19 cellular contexts compared by ENCODE assay signal in the genomic region with DNA sequence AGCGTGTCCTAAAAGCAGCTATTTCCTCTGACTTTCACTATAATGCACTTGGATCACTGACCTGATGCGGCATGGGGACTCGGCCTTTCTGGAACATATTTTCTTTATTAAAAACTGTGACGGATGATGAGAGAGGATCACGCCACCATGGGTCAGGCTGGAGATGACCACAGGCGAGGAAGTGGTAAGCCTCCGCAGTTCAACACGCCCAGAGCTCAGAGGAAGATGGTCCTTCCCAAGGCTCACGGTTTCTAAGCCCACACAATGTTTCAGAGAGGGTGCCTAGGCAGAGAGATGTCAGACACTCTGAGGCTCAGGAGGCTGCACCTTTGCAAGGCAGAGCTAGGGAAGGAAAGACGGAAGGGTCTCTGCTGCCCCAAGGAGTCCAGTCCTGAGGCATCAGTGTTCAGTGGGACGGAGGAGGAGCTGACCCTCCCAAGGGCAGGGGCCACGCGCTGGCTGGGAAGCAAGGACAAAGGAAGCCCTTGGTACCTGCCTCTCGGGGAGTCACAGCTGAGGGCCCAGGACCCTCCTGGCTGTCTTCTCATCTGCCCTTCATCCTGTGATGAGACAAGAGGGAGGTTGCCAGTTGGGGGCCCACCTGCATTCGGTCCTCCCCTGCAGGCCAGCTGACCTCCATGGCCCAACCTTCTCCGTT. TPM values are rescaled to one million over a fixed set of nuclear protein-coding genes. Genes with fewer than 3 reads are reported as not detected.
DNase-seq lines count a peak whose midpoint lies in the region; ATAC-seq and TF ChIP-seq lines count a peak whose summit lies in the region.
"Had no signal": no experiment of that assay in that cellular context is flagged by ENCODE, and none has a peak within 500 bp of the region (broad histone marks: within the 10 kb centered on the region; RNA-seq: fewer than 3 reads in every experiment).

No MANE protein-coding gene starts in this region.

- in situ Hi-C loops in GM13977 (cut with MboI; ENCODE audit: low pct_unique_long_range_greater_than_20kb, low sequenced_read_pairs, unreplicated experiment) = no loop called here

- CTCF ChIA-PET in Caco-2 (lab: Charles Lee) = interaction anchor here (0.7 kb wide), 1 partner anchor 34 kb away, joined by 3 read pairs; no protein-coding TSS in a partner anchor
- CTCF ChIA-PET in CD8-positive, alpha-beta T cell (lab: Charles Lee) = interaction anchor here (1.2 to 1.4 kb wide), 2 partner anchors 61 to 89 kb away, joined by 3 to 4 read pairs; no protein-coding TSS in a partner anchor

- peak; percentile 8 for DNase-seq in EL
- no peak for DNase-seq in caudate nucleus (lab: John Stamatoyannopoulos, UW)
- no peak for DNase-seq in right lobe of liver
- DNase-seq in stimulated activated naive B cell treated with anti-CD40 and anti-IgM and Interleukin-4, amounts not matched to agents 10 μg/mL and 1 μg/mL and 100 μg/mL, for 72 hours = no peak
- no peak for DNase-seq in Caco-2
- no peak for DNase-seq in CD8-positive, alpha-beta T cell
- no peak for DNase-seq in GM13977 (ENCODE audit: low spot score)
- DNase-seq: activated CD4-positive, alpha-beta memory T cell treated with anti-CD3 and anti-CD28 coated beads for 36 hours; activated naive CD8-positive, alpha-beta T cell treated with anti-CD3 and anti-CD28 coated beads for 36 hours; colonic mucosa; endodermal cell; heart right ventricle; NCI-H2171 treated with DMSO at 0.1 percent for 48 hours; NCI-H524 treated with DMSO at 0.1 percent for 48 hours; stimulated activated CD4-positive, alpha-beta T cell treated with anti-CD3 and anti-CD28 coated beads, Interleukin-1b, Interleukin-23, amount 100 ng/mL, for 48 hours had no signal

- peak overlapping the region; percentile 88 for H3K27ac ChIP-seq in caudate nucleus (ENCODE audit: low read depth, low read length)
- peak overlapping the region in 2 of 3 donors; percentile 24 to 36 for H3K27ac ChIP-seq in right lobe of liver
- no peak overlapping the region for H3K27ac ChIP-seq in CD8-positive, alpha-beta T cell (ENCODE audit: low read depth, low read length)
- H3K27ac ChIP-seq: colonic mucosa, heart right ventricle, thoracic aorta had no signal

- no peaks in the 10 kb centered on the region for H3K9me3 Mint-ChIP-seq in stimulated activated naive B cell treated with anti-CD40 and anti-IgM and Interleukin-4, amounts not matched to agents 10 μg/mL and 1 μg/mL and 100 μg/mL, for 72 hours
- H3K9me3 Mint-ChIP-seq in Caco-2 (ENCODE audit: unreplicated experiment) = no peaks in the 10 kb centered on the region
- H3K9me3 Mint-ChIP-seq in CD8-positive, alpha-beta T cell = no peaks in the 10 kb centered on the region
- H3K9me3 Mint-ChIP-seq: activated CD4-positive, alpha-beta memory T cell treated with anti-CD3 and anti-CD28 coated beads for 36 hours; activated naive CD8-positive, alpha-beta T cell treated with anti-CD3 and anti-CD28 coated beads for 36 hours; endodermal cell had no signal

- H3K9me3 ChIP-seq in right lobe of liver = no peaks in the 10 kb centered on the region
- no peaks in the 10 kb centered on the region for H3K9me3 ChIP-seq in Caco-2
- no peaks in the 10 kb centered on the region for H3K9me3 ChIP-seq in CD8-positive, alpha-beta T cell (ENCODE audit: low read length)
- H3K9me3 ChIP-seq: colonic mucosa, heart right ventricle, thoracic aorta had no signal

- TF ChIP-seq CTCF in right lobe of liver (IDR thresholded peaks at IDR 0.05) (no peak), Caco-2 (IDR thresholded peaks at IDR 0.05; ENCODE audit: insufficient read depth in 1 of 2, low read depth in 1 of 2, low read length in 1 of 2, severe bottlenecking in 1 of 2, unreplicated experiment in 1 of 2) (no peak), GM13977 (IDR thresholded peaks at IDR 0.05; ENCODE audit: extremely low read depth, insufficient read depth, missing control alignments) (no peak)
- TF ChIP-seq CTCF in CD8-positive, alpha-beta T cell (IDR thresholded peaks at IDR 0.05) = no peak

- BruUV-seq in Caco-2 (replicated peaks; lab: Mats Ljungman, UMichigan) = no TSS peak

- no peak for TF ChIP-seq POLR2A in right lobe of liver (IDR thresholded peaks at IDR 0.05)

- no peak overlapping the region for H3K4me3 Mint-ChIP-seq in stimulated activated naive B cell treated with anti-CD40 and anti-IgM and Interleukin-4, amounts not matched to agents 10 μg/mL and 1 μg/mL and 100 μg/mL, for 72 hours
- no peak overlapping the region for H3K4me3 Mint-ChIP-seq in Caco-2 (ENCODE audit: unreplicated experiment)
- no peak overlapping the region for H3K4me3 Mint-ChIP-seq in CD8-positive, alpha-beta T cell
- H3K4me3 Mint-ChIP-seq: activated CD4-positive, alpha-beta memory T cell treated with anti-CD3 and anti-CD28 coated beads for 36 hours; activated naive CD8-positive, alpha-beta T cell treated with anti-CD3 and anti-CD28 coated beads for 36 hours; endodermal cell; WTC11 had no signal

- H3K27me3 Mint-ChIP-seq in stimulated activated naive B cell treated with anti-CD40 and anti-IgM and Interleukin-4, amounts not matched to agents 10 μg/mL and 1 μg/mL and 100 μg/mL, for 72 hours = no peaks in the 10 kb centered on the region
- no peaks in the 10 kb centered on the region for H3K27me3 Mint-ChIP-seq in Caco-2 (ENCODE audit: insufficient read depth, unreplicated experiment)
- H3K27me3 Mint-ChIP-seq in CD8-positive, alpha-beta T cell (ENCODE audit: low read depth) = no peaks in the 10 kb centered on the region

- H3K27me3 ChIP-seq in right lobe of liver = no peaks in the 10 kb centered on the region
- no peaks in the 10 kb centered on the region for H3K27me3 ChIP-seq in Caco-2 (replicated peaks; ENCODE audit: control insufficient read depth, insufficient read depth, low read length)
- H3K27me3 ChIP-seq in CD8-positive, alpha-beta T cell (ENCODE audit: insufficient read depth, low read length) = no peaks in the 10 kb centered on the region
- H3K27me3 ChIP-seq: colonic mucosa, heart right ventricle had no signal

- POLR2A ChIA-PET in Caco-2 (lab: Charles Lee) = no interaction called here
- POLR2A ChIA-PET in CD8-positive, alpha-beta T cell (lab: Charles Lee) = no interaction called here

- H3K36me3 ChIP-seq in right lobe of liver (no peaks in the 10 kb centered on the region), Caco-2 (ENCODE audit: control insufficient read depth, insufficient read depth, low read length) (no peaks in the 10 kb centered on the region)
- H3K36me3 ChIP-seq in CD8-positive, alpha-beta T cell (ENCODE audit: insufficient read depth, low read length) = no peaks in the 10 kb centered on the region
- H3K36me3 ChIP-seq: colonic mucosa, thoracic aorta had no signal

- H3K4me1 ChIP-seq in right lobe of liver (peaks cover 0 to 6% (median 0%) of the 10 kb centered on the region in 4 donors), Caco-2 (no peaks in the 10 kb centered on the region)
- H3K4me1 ChIP-seq in CD8-positive, alpha-beta T cell (ENCODE audit: insufficient read depth, low read length) = no peaks in the 10 kb centered on the region

- ATAC-seq in right lobe of liver (peak; percentile 18 to 56 (median 42)), GM21576 (IDR thresholded peaks at IDR 0.05; ENCODE audit: unreplicated experiment) (no peak)
- no peak for ATAC-seq in stimulated activated naive B cell treated with anti-CD40 and anti-IgM and Interleukin-4, amounts not matched to agents 10 μg/mL and 1 μg/mL and 100 μg/mL, for 72 hours (replicated peaks)
- no peak for ATAC-seq in CD8-positive, alpha-beta T cell
- ATAC-seq: heart right ventricle, WTC11 had no signal

- H3K36me3 Mint-ChIP-seq in stimulated activated naive B cell treated with anti-CD40 and anti-IgM and Interleukin-4, amounts not matched to agents 10 μg/mL and 1 μg/mL and 100 μg/mL, for 72 hours = peaks cover 2 to 13% of the 10 kb centered on the region in 2 donors
- peaks cover 18% of the 10 kb centered on the region for H3K36me3 Mint-ChIP-seq in Caco-2 (ENCODE audit: insufficient read depth, unreplicated experiment)
- no peaks in the 10 kb centered on the region for H3K36me3 Mint-ChIP-seq in CD8-positive, alpha-beta T cell
- H3K36me3 Mint-ChIP-seq: activated CD4-positive, alpha-beta memory T cell treated with anti-CD3 and anti-CD28 coated beads for 36 hours; activated naive CD8-positive, alpha-beta T cell treated with anti-CD3 and anti-CD28 coated beads for 36 hours had no signal

- 44% methylated on average over 10 of the region's 16 CpGs for WGBS in right lobe of liver (ENCODE audit: insufficient coverage, low coverage, low lambda C conversion rate, missing lambda C conversion rate)

- H3K27ac Mint-ChIP-seq in stimulated activated naive B cell treated with anti-CD40 and anti-IgM and Interleukin-4, amounts not matched to agents 10 μg/mL and 1 μg/mL and 100 μg/mL, for 72 hours = peak overlapping the region; percentile 75
- no peak overlapping the region for H3K27ac Mint-ChIP-seq in Caco-2 (ENCODE audit: unreplicated experiment)
- H3K27ac Mint-ChIP-seq in CD8-positive, alpha-beta T cell = no peak overlapping the region
- H3K27ac Mint-ChIP-seq: activated CD4-positive, alpha-beta memory T cell treated with anti-CD3 and anti-CD28 coated beads for 36 hours; activated naive CD8-positive, alpha-beta T cell treated with anti-CD3 and anti-CD28 coated beads for 36 hours; endodermal cell; progenitor cell of endocrine pancreas; WTC11 had no signal

- H3K4me1 Mint-ChIP-seq in stimulated activated naive B cell treated with anti-CD40 and anti-IgM and Interleukin-4, amounts not matched to agents 10 μg/mL and 1 μg/mL and 100 μg/mL, for 72 hours = peaks cover 56 to 80% of the 10 kb centered on the region in 2 donors
- H3K4me1 Mint-ChIP-seq in Caco-2 (ENCODE audit: low read depth, unreplicated experiment) = peaks cover 6% of the 10 kb centered on the region
- no peaks in the 10 kb centered on the region for H3K4me1 Mint-ChIP-seq in CD8-positive, alpha-beta T cell (ENCODE audit: low read depth)
- H3K4me1 Mint-ChIP-seq: activated naive CD8-positive, alpha-beta T cell treated with anti-CD3 and anti-CD28 coated beads for 36 hours had no signal

- H3K4me3 ChIP-seq in right lobe of liver (no peak overlapping the region), Caco-2 (ENCODE audit: low read depth, low read length) (no peak overlapping the region)
- no peak overlapping the region for H3K4me3 ChIP-seq in CD8-positive, alpha-beta T cell (ENCODE audit: low read depth, low read length)
- H3K4me3 ChIP-seq: colonic mucosa, heart right ventricle, thoracic aorta had no signal

- intact Hi-C loops in right lobe of liver (cut with DNase I) = no loop called here
- intact Hi-C loops in Caco-2 (cut with micrococcal nuclease; ENCODE audit: unreplicated experiment) = loop anchor here (2.0 kb wide), 1 partner anchor 15 kb away; no protein-coding TSS in a partner anchor
- intact Hi-C loops in CD8-positive, alpha-beta T cell (cut with DNase I, micrococcal nuclease) = no loop called here

RNA-seq across cellular contexts. Expression of a gene that starts 9.5 kb away (rescaled TPM):
- total RNA-seq in right lobe of liver (10 to 100 TPM in 5 of 6 experiments, 1 to 10 TPM in 1; 9.2 to 25.8 (median 11.8) TPM), Caco-2 (2022) (26.1 and 26.7 TPM in 2 replicates)
- under 1 TPM; 0.19 to 0.33 TPM for total RNA-seq in CD8-positive, alpha-beta T cell

Comparison
In these comparisons a context has a peak if more than half of its experiments do, and no peak if none do; other contexts are left out.
1. ATAC-seq: peak in right lobe of liver (4 of 4); none in stimulated activated naive B cell treated with anti-CD40 and anti-IgM and Interleukin-4, amounts not matched to agents 10 μg/mL and 1 μg/mL and 100 μg/mL, for 72 hours (0 of 2), GM21576 (single experiment) and CD8-positive, alpha-beta T cell (single experiment).
2. RNA of a gene that starts 9.5 kb away (total RNA-seq): 26.1 to 26.7 TPM in Caco-2 and 9.2 to 25.8 TPM in right lobe of liver; 0.19 to 0.33 TPM in CD8-positive, alpha-beta T cell; every median in the first group is over 4 times any median in the second.